Comparison of ENCODE assay signal across 1 cellular context in genomic region chr2:225017713-225018112, GRCh38.
TF ChIP-seq lines count a peak whose summit lies in the region.

No MANE protein-coding gene starts in this region.

TF ChIP-seq in IMR-90, 13 proteins besides CTCF, POLR2A, EP300 and RAD21:
- TF ChIP-seq CEBPB (IDR thresholded peaks at IDR 0.05; ENCODE audit: low read depth, low read length) = no peak
- TF ChIP-seq MAFK (IDR thresholded peaks at IDR 0.05; ENCODE audit: low read depth, low read length) = no peak
- no peak for TF ChIP-seq CHD1 (IDR thresholded peaks at IDR 0.05; ENCODE audit: low read depth, low read length)
- TF ChIP-seq FOS (IDR thresholded peaks at IDR 0.05; ENCODE audit: low read depth, low read length) = no peak
- no peak for TF ChIP-seq BHLHE40 (IDR thresholded peaks at IDR 0.05; ENCODE audit: low read depth, low read length)
- no peak for TF ChIP-seq RFX5 (IDR thresholded peaks at IDR 0.05; ENCODE audit: low read depth, low read length)
- TF ChIP-seq MXI1 (IDR thresholded peaks at IDR 0.05; ENCODE audit: borderline replicate concordance, low read depth, low read length) = no peak
- TF ChIP-seq USF2 (IDR thresholded peaks at IDR 0.05; ENCODE audit: low read depth, low read length) = no peak
- TF ChIP-seq SMC3 (IDR thresholded peaks at IDR 0.05; ENCODE audit: low read depth, low read length) = no peak
- no peak for TF ChIP-seq MAZ (IDR thresholded peaks at IDR 0.05; ENCODE audit: borderline replicate concordance, low read depth, low read length)
- TF ChIP-seq NFE2L2 (IDR thresholded peaks at IDR 0.05; ENCODE audit: low read depth, low read length) = no peak
- no peak for TF ChIP-seq RCOR1 (IDR thresholded peaks at IDR 0.05; ENCODE audit: insufficient replicate concordance, low read length)
- no peak for TF ChIP-seq ELK1 (IDR thresholded peaks at IDR 0.05; ENCODE audit: borderline replicate concordance, low read depth, low read length)
